25 cellular contexts compared by ENCODE assay signal in the genomic region with DNA sequence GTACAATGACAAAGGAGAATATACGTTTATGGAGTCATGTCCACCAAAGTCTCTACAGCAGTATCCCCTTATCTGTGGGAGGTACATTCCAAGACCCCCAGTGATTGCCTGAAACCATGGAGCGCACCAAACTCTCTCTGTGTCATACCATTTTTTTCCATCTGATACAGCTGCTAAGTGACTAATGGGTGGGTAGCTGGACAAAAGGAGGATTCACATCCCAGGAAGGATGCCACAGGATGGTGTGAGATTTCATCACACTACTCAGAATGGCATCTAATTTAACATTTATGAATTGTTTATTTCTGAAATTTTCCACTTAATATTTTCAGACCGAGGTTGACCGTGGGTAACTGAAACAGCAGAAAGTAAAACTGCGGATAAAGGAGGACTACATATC.
"Had no signal": no experiment of that assay in that cellular context is flagged by ENCODE, and none has a peak within 500 bp of the region (broad histone marks: within the 10 kb centered on the region; RNA-seq: fewer than 3 reads in every experiment).

No MANE protein-coding gene starts in this region.

- ATAC-seq: activated CD8-positive, alpha-beta T cell treated with anti-CD3 and anti-CD28 coated beads, Interleukin-2, amount 10 ng/mL, durations not matched to agents 7 days and 5 days; activated naive CD4-positive, alpha-beta T cell treated with anti-CD3 and anti-CD28 coated beads, Interleukin-2, amount 50 U/mL, for 72 hours; body of pancreas; Panc1 had no signal

- DNase-seq: activated CD4-positive, alpha-beta T cell treated with anti-CD3 and anti-CD28 coated beads, Interleukin-2, amount 10 ng/mL, durations not matched to agents 7 days and 5 days; activated CD4-positive, alpha-beta T cell treated with anti-CD3 and anti-CD28 coated beads, Interleukin-2, amount 50 U/mL, for 48 hours; activated CD8-positive, alpha-beta T cell treated with anti-CD3 and anti-CD28 coated beads, Interleukin-2, amount 10 ng/mL, durations not matched to agents 7 days and 5 days; activated gamma-delta T cell treated with Interleukin-2 at 50 U/mL for 16 hours; activated naive CD4-positive, alpha-beta T cell treated with anti-CD3 and anti-CD28 coated beads for 36 hours; activated T-cell treated with anti-CD3 and anti-CD28 coated beads, Interleukin-2, amount 50 U/mL, for 24 hours; adrenal gland; body of pancreas; caudate nucleus; cerebellar nuclear complex; NCI-H1092 treated with DMSO at 0.1 percent for 48 hours; NCI-H1417 treated with DMSO at 0.1 percent for 48 hours; NCI-H187 treated with DMSO at 0.1 percent for 48 hours; NCI-H2081; NCI-H226; NCI-H446 treated with DMSO at 0.1 percent for 48 hours; NCI-H524 treated with DMSO at 0.1 percent for 48 hours; RPMI8226; SHP77 treated with DMSO at 0.1 percent for 48 hours; SW 1271; T-helper 1 cell; T-helper 2 cell; T-helper 9 cell had no signal
